9 cellular contexts compared by ENCODE assay signal in genomic region chr16:80948886-80949502, GRCh38. TPM values are rescaled to one million over a fixed set of nuclear protein-coding genes. Genes with fewer than 3 reads are reported as not detected.
DNase-seq lines count a peak whose midpoint lies in the region; ATAC-seq, FAIRE-seq and TF ChIP-seq lines count a peak whose summit lies in the region.
"Had no signal": no experiment of that assay in that cellular context is flagged by ENCODE, and none has a peak within 500 bp of the region (broad histone marks: within the 10 kb centered on the region; RNA-seq: fewer than 3 reads in every experiment).

No MANE protein-coding gene starts in this region.

- peaks cover 0 to 3% (median 0%) of the 10 kb centered on the region in 4 donors for H3K27me3 ChIP-seq in esophagus squamous epithelium

- peaks cover 17% of the 10 kb centered on the region for H3K27me3 Mint-ChIP-seq in osteocyte (ENCODE audit: unreplicated experiment)

- TF ChIP-seq CTCF in D721Med (IDR thresholded peaks at IDR 0.05; ENCODE audit: insufficient read depth, missing control alignments) (peak; percentile 46), esophagus squamous epithelium (IDR thresholded peaks at IDR 0.05) (peak; percentile 21 to 47 (median 36)), osteocyte (IDR thresholded peaks at IDR 0.05) (peak; percentile 49)

- no peak for FAIRE-seq in D721Med (lab: Jason Lieb, UNC)

- POLR2A ChIA-PET in HEK293T (lab: Yijun Ruan, JAX) = no interaction called here

- H3K36me3 Mint-ChIP-seq in osteocyte (ENCODE audit: unreplicated experiment) = no peaks in the 10 kb centered on the region

- no peaks in the 10 kb centered on the region for H3K4me1 Mint-ChIP-seq in osteocyte (ENCODE audit: unreplicated experiment)

- peak overlapping the region in 1 of 4 donors; percentile 69 for H3K27ac ChIP-seq in esophagus squamous epithelium

- DNase-seq in D721Med (ENCODE audit: insufficient read length, low spot score) (no peak), HEK293T (ENCODE audit: extremely low spot score) (peak; percentile 44), SW480 (ENCODE audit: low spot score) (peak; percentile 13), esophagus squamous epithelium (lab: John Stamatoyannopoulos, UW) (no peak), osteocyte (ENCODE audit: extremely low spot score, unreplicated experiment) (no peak), NCI-H1417 treated with DMSO at 0.1 percent for 48 hours (lab: John Stamatoyannopoulos, UW) (no peak), glomerular visceral epithelial cell (ENCODE audit: extremely low spot score) (no peak)

- H3K9me3 Mint-ChIP-seq in osteocyte (ENCODE audit: unreplicated experiment) = no peaks in the 10 kb centered on the region

- H3K4me3 ChIP-seq in esophagus squamous epithelium = no peak overlapping the region

- 63% methylated on average over 3 of the region's 7 CpGs; no CpG with 5 or more reads in 1 of the 2 donors for WGBS in esophagus squamous epithelium, 2 donors

- no peak for TF ChIP-seq POLR2A in esophagus squamous epithelium (IDR thresholded peaks at IDR 0.05)

- no peaks in the 10 kb centered on the region for H3K9me3 ChIP-seq in esophagus squamous epithelium

- CTCF ChIA-PET in HEK293T (lab: Yijun Ruan, JAX) = interaction anchor here (1.0 to 1.5 kb wide), 6 partner anchors 10 to 422 kb away, joined by 3 to 6 read pairs (median 4); no protein-coding TSS in a partner anchor

- no peak overlapping the region for H3K4me3 Mint-ChIP-seq in osteocyte (ENCODE audit: unreplicated experiment)
- H3K4me3 Mint-ChIP-seq: naive thymus-derived CD4-positive, alpha-beta T cell had no signal

- ATAC-seq in GM19035 (IDR thresholded peaks at IDR 0.05; ENCODE audit: unreplicated experiment) = no peak
- ATAC-seq: naive thymus-derived CD4-positive, alpha-beta T cell had no signal

- intact Hi-C loops in esophagus squamous epithelium (cut with DNase I) = no loop called here

- H3K36me3 ChIP-seq in esophagus squamous epithelium = no peaks in the 10 kb centered on the region

- H3K27ac Mint-ChIP-seq in osteocyte (ENCODE audit: unreplicated experiment) = no peak overlapping the region
- H3K27ac Mint-ChIP-seq: naive thymus-derived CD4-positive, alpha-beta T cell had no signal

- peaks cover 0 to 18% (median 0%) of the 10 kb centered on the region in 3 donors for H3K4me1 ChIP-seq in esophagus squamous epithelium

TF ChIP-seq in HEK293T, 16 proteins besides CTCF, POLR2A, EP300 and RAD21:
- TF ChIP-seq SP1 (IDR thresholded peaks at IDR 0.05) = no peak
- TF ChIP-seq CTBP1 (IDR thresholded peaks at IDR 0.05; ENCODE audit: borderline replicate concordance) = no peak
- no peak for TF ChIP-seq NFRKB (IDR thresholded peaks at IDR 0.05)
- no peak for TF ChIP-seq HDGF (IDR thresholded peaks at IDR 0.05; ENCODE audit: borderline replicate concordance)
- no peak for TF ChIP-seq PKNOX1 (IDR thresholded peaks at IDR 0.05)
- no peak for TF ChIP-seq ARNT (IDR thresholded peaks at IDR 0.05)
- no peak for TF ChIP-seq ZNF384 (IDR thresholded peaks at IDR 0.05)
- TF ChIP-seq L3MBTL2 (conservative IDR thresholded peaks at IDR 0.05) = no peak
- no peak for TF ChIP-seq LEF1 (IDR thresholded peaks at IDR 0.05; ENCODE audit: borderline replicate concordance)
- TF ChIP-seq ELF4 (IDR thresholded peaks at IDR 0.05) = no peak
- TF ChIP-seq FOXA1 (IDR thresholded peaks at IDR 0.05) = no peak
- no peak for TF ChIP-seq TARDBP (IDR thresholded peaks at IDR 0.05)
- no peak for TF ChIP-seq SUZ12 (IDR thresholded peaks at IDR 0.05)
- no peak for TF ChIP-seq FOXK2 (IDR thresholded peaks at IDR 0.05)
- TF ChIP-seq BHLHE40 (IDR thresholded peaks at IDR 0.05; ENCODE audit: borderline replicate concordance) = no peak
- no peak for TF ChIP-seq FOXM1 (IDR thresholded peaks at IDR 0.05; ENCODE audit: borderline replicate concordance)

RNA-seq across cellular contexts. Expression of gene CMC2, which starts 57.7 kb away (rescaled TPM):
- total RNA-seq in esophagus squamous epithelium (10 to 100 TPM in 3 of 4 donors, 1 to 10 TPM in 1; 7.4 to 41.2 (median 24.4) TPM), osteocyte (37.8 and 42.2 TPM in 2 replicates)

RNA-seq across cellular contexts. Expression of gene CENPN, which starts 58.0 kb away (rescaled TPM):
- total RNA-seq in esophagus squamous epithelium (10 to 100 TPM in 3 of 4 donors, 1 to 10 TPM in 1; 5.3 to 20.4 (median 16.1) TPM), osteocyte (7.2 and 10.0 TPM in 2 replicates)

Comparison
In these comparisons a context has a peak if more than half of its experiments do, and no peak if none do; other contexts are left out.
1. DNase-seq: peak in HEK293T (single experiment) and SW480 (single experiment); none in D721Med (single experiment), esophagus squamous epithelium (single experiment), osteocyte (single experiment), NCI-H1417 treated with DMSO at 0.1 percent for 48 hours (single experiment) and glomerular visceral epithelial cell (single experiment).
2. Peak in every context shown above with its lines, with median percentiles within 50 percentile points of each other: CTCF ChIP-seq.